21 cellular contexts compared by ENCODE assay signal in the genomic region with DNA sequence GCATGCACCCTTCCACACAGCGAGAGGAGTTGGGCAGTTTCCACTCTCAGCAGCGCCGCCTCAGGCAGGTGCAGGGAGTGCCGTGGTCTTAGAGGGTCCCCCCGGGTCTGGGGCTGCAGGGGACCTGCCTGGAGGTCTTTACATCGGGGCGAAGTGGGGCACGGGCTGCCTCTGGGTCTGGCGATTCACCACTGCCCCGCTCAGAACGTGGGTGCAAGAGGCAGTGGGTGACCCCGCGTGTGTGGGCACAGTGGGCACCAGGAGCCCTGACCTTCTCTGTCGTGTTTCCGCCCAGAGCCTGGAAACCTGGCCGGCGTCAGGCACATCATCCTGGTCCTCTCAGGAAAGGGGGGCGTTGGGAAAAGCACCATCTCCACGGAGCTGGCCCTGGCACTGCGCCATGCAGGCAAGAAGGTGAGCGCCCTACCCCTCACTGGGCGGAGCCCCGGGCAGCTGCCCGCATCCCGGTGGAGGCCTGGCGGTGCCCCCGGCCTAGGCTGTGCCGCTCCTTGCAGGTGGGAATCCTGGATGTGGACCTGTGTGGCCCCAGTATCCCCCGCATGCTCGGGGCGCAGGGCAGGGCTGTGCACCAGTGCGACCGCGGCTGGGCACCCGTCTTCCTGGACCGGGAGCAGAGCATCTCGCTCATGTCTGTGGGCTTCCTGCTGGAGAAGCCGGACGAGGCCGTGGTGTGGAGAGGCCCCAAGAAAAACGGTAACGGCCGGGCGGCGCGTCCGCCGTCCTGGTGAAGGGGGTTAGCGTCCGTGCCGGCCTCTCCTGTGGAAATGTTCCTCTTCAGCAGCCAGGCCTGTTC. TPM values are rescaled to one million over a fixed set of nuclear protein-coding genes. Genes with fewer than 3 reads are reported as not detected.
A peak's percentile ranks its signal among the peaks of the same experiment; 100 is the strongest.
DNase-seq lines count a peak whose midpoint lies in the region; ATAC-seq and TF ChIP-seq lines count a peak whose summit lies in the region.
"Had no signal": no experiment of that assay in that cellular context is flagged by ENCODE, and none has a peak within 500 bp of the region (broad histone marks: within the 10 kb centered on the region; RNA-seq: fewer than 3 reads in every experiment).

No MANE protein-coding gene starts in this region.

- H3K36me3 Mint-ChIP-seq in activated CD8-positive, alpha-beta memory T cell treated with anti-CD3 and anti-CD28 coated beads, Interleukin-2, amount 10 ng/mL, durations not matched to agents 7 days and 5 days = no peaks in the 10 kb centered on the region
- H3K36me3 Mint-ChIP-seq in activated B cell treated with CpG ODN at 0.5 μM for 24 hours (ENCODE audit: low read depth) = peaks cover 23% of the 10 kb centered on the region

- H3K27me3 ChIP-seq in left ventricle myocardium inferior (ENCODE audit: low read depth) = no peaks in the 10 kb centered on the region
- H3K27me3 ChIP-seq: cardiac muscle cell had no signal

- peaks cover 17% of the 10 kb centered on the region for H3K4me1 Mint-ChIP-seq in activated CD8-positive, alpha-beta memory T cell treated with anti-CD3 and anti-CD28 coated beads, Interleukin-2, amount 10 ng/mL, durations not matched to agents 7 days and 5 days
- H3K4me1 Mint-ChIP-seq in activated B cell treated with CpG ODN at 0.5 μM for 24 hours = peaks cover 20% of the 10 kb centered on the region

- no peak overlapping the region for H3K27ac Mint-ChIP-seq in activated CD8-positive, alpha-beta memory T cell treated with anti-CD3 and anti-CD28 coated beads, Interleukin-2, amount 10 ng/mL, durations not matched to agents 7 days and 5 days
- no peak overlapping the region for H3K27ac Mint-ChIP-seq in activated B cell treated with CpG ODN at 0.5 μM for 24 hours
- H3K27ac Mint-ChIP-seq: activated CD4-positive, alpha-beta memory T cell treated with anti-CD3 and anti-CD28 coated beads for 36 hours; activated T-cell treated with anti-CD3 and anti-CD28 coated beads, Interleukin-2, amount 50 U/mL, for 72 hours had no signal

- H3K36me3 ChIP-seq in left ventricle myocardium inferior = peaks cover 38% of the 10 kb centered on the region

- no peaks in the 10 kb centered on the region for H3K9me3 Mint-ChIP-seq in activated CD8-positive, alpha-beta memory T cell treated with anti-CD3 and anti-CD28 coated beads, Interleukin-2, amount 10 ng/mL, durations not matched to agents 7 days and 5 days (ENCODE audit: low read depth)
- H3K9me3 Mint-ChIP-seq in activated B cell treated with CpG ODN at 0.5 μM for 24 hours = no peaks in the 10 kb centered on the region
- H3K9me3 Mint-ChIP-seq: activated CD4-positive, alpha-beta memory T cell treated with anti-CD3 and anti-CD28 coated beads for 36 hours; activated T-cell treated with anti-CD3 and anti-CD28 coated beads, Interleukin-2, amount 50 U/mL, for 72 hours had no signal

- H3K4me1 ChIP-seq in left ventricle myocardium inferior = peaks cover 43% of the 10 kb centered on the region

- no peak overlapping the region for H3K4me3 ChIP-seq in left ventricle myocardium inferior
- H3K4me3 ChIP-seq: cardiac muscle cell, smooth muscle cell, thoracic aorta had no signal

- POLR2A ChIA-PET in activated B cell treated with CpG ODN at 0.5 μM for 24 hours (lab: Charles Lee) = interaction anchor here (0.6 kb wide), 1 partner anchor 49 kb away, joined by 4 read pairs; no protein-coding TSS in a partner anchor

- no peaks in the 10 kb centered on the region for H3K9me3 ChIP-seq in left ventricle myocardium inferior (replicated peaks)
- H3K9me3 ChIP-seq: thoracic aorta had no signal

- no peak overlapping the region for H3K27ac ChIP-seq in left ventricle myocardium inferior (replicated peaks)
- H3K27ac ChIP-seq: cardiac muscle cell, thoracic aorta had no signal

- ATAC-seq in activated CD8-positive, alpha-beta memory T cell treated with anti-CD3 and anti-CD28 coated beads, Interleukin-2, amount 10 ng/mL, durations not matched to agents 7 days and 5 days = no peak
- no peak for ATAC-seq in activated B cell treated with CpG ODN at 0.5 μM for 24 hours (ENCODE audit: low read depth)
- no peak for ATAC-seq in sciatic nerve
- ATAC-seq: activated T-cell treated with anti-CD3 and anti-CD28 coated beads, Interleukin-2, amount 50 U/mL, for 72 hours had no signal

- intact Hi-C loops in activated B cell treated with CpG ODN at 0.5 μM for 24 hours (cut with micrococcal nuclease) (no loop called here), left ventricle myocardium inferior (cut with micrococcal nuclease) (no loop called here), sciatic nerve (cut with DNase I) (no loop called here)

- H3K27me3 Mint-ChIP-seq in activated CD8-positive, alpha-beta memory T cell treated with anti-CD3 and anti-CD28 coated beads, Interleukin-2, amount 10 ng/mL, durations not matched to agents 7 days and 5 days = no peaks in the 10 kb centered on the region
- no peaks in the 10 kb centered on the region for H3K27me3 Mint-ChIP-seq in activated B cell treated with CpG ODN at 0.5 μM for 24 hours
- H3K27me3 Mint-ChIP-seq: activated CD4-positive, alpha-beta memory T cell treated with anti-CD3 and anti-CD28 coated beads for 36 hours had no signal

- CTCF ChIA-PET in activated CD8-positive, alpha-beta memory T cell treated with anti-CD3 and anti-CD28 coated beads, Interleukin-2, amount 10 ng/mL, durations not matched to agents 7 days and 5 days (lab: Charles Lee) = no interaction called here
- CTCF ChIA-PET in activated B cell treated with CpG ODN at 0.5 μM for 24 hours (lab: Charles Lee) = no interaction called here

- peak; percentile 12 for DNase-seq in activated CD8-positive, alpha-beta memory T cell treated with anti-CD3 and anti-CD28 coated beads, Interleukin-2, amount 50 U/mL, for 4 hours
- DNase-seq in activated CD8-positive, alpha-beta memory T cell treated with anti-CD3 and anti-CD28 coated beads, Interleukin-2, amount 10 ng/mL, durations not matched to agents 7 days and 5 days = no peak
- DNase-seq in activated B cell treated with CpG ODN at 0.5 μM for 24 hours (peak; percentile 13), left ventricle myocardium inferior (peak; percentile 13), sciatic nerve (ENCODE audit: low spot score) (peak; percentile 58), pons (ENCODE audit: low spot score) (no peak), occipital lobe (lab: John Stamatoyannopoulos, UW) (no peak), HCEC 1CT (no peak)
- DNase-seq: activated CD4-positive, alpha-beta memory T cell treated with anti-CD3 and anti-CD28 coated beads for 36 hours; C1 segment of cervical spinal cord; effector CD4-positive, alpha-beta T cell; NCI-H1694; NCI-H345 had no signal

- no peak overlapping the region for H3K4me3 Mint-ChIP-seq in activated CD8-positive, alpha-beta memory T cell treated with anti-CD3 and anti-CD28 coated beads, Interleukin-2, amount 10 ng/mL, durations not matched to agents 7 days and 5 days
- H3K4me3 Mint-ChIP-seq in activated B cell treated with CpG ODN at 0.5 μM for 24 hours = no peak overlapping the region
- H3K4me3 Mint-ChIP-seq: activated CD4-positive, alpha-beta memory T cell treated with anti-CD3 and anti-CD28 coated beads for 36 hours; activated T-cell treated with anti-CD3 and anti-CD28 coated beads, Interleukin-2, amount 50 U/mL, for 72 hours had no signal

- TF ChIP-seq CTCF in activated B cell treated with CpG ODN at 0.5 μM for 24 hours (IDR thresholded peaks at IDR 0.05) = no peak
- no peak for TF ChIP-seq CTCF in left ventricle myocardium inferior (IDR thresholded peaks at IDR 0.05; ENCODE audit: borderline replicate concordance)

RNA-seq across cellular contexts. Expression of a gene that starts 3.7 kb away (rescaled TPM):
- total RNA-seq in activated CD8-positive, alpha-beta memory T cell treated with anti-CD3 and anti-CD28 coated beads, Interleukin-2, amount 10 ng/mL, durations not matched to agents 7 days and 5 days = 10 to 100 TPM; 52.5 to 64.0 TPM
- 53.7 and 54.2 TPM in 2 replicates for total RNA-seq in activated B cell treated with CpG ODN at 0.5 μM for 24 hours
- 36.2 TPM for total RNA-seq in left ventricle myocardium inferior
- total RNA-seq in sciatic nerve = 28.0 TPM
- 37.9 TPM for total RNA-seq in occipital lobe

RNA-seq across cellular contexts. Expression of a gene that starts 4.1 kb away (rescaled TPM):
- 10 to 100 TPM; 35.7 to 36.5 TPM for total RNA-seq in activated CD8-positive, alpha-beta memory T cell treated with anti-CD3 and anti-CD28 coated beads, Interleukin-2, amount 10 ng/mL, durations not matched to agents 7 days and 5 days
- total RNA-seq in activated B cell treated with CpG ODN at 0.5 μM for 24 hours (36.4 and 40.3 TPM in 2 replicates), left ventricle myocardium inferior (36.8 TPM), sciatic nerve (35.3 TPM), occipital lobe (60.5 TPM)

RNA-seq across cellular contexts. Expression of a gene that starts 7.1 kb away (rescaled TPM):
- not detected for total RNA-seq in activated CD8-positive, alpha-beta memory T cell treated with anti-CD3 and anti-CD28 coated beads, Interleukin-2, amount 10 ng/mL, durations not matched to agents 7 days and 5 days
- total RNA-seq in activated B cell treated with CpG ODN at 0.5 μM for 24 hours = not detected in 2 replicates
- not detected for total RNA-seq in left ventricle myocardium inferior
- 0.22 TPM for total RNA-seq in sciatic nerve
- total RNA-seq in occipital lobe = not detected
- total RNA-seq: A673; activated CD4-positive, alpha-beta memory T cell treated with anti-CD3 and anti-CD28 coated beads for 36 hours; glomerular endothelial cell; lung microvascular endothelial cell; myocyte; smooth muscle cell had no signal

RNA-seq across cellular contexts. Expression of a gene that starts 13.5 kb away (rescaled TPM):
- 100 to 1,000 TPM; 134 to 154 TPM for total RNA-seq in activated CD8-positive, alpha-beta memory T cell treated with anti-CD3 and anti-CD28 coated beads, Interleukin-2, amount 10 ng/mL, durations not matched to agents 7 days and 5 days
- total RNA-seq in activated B cell treated with CpG ODN at 0.5 μM for 24 hours (60.9 and 65.1 TPM in 2 replicates), left ventricle myocardium inferior (78.0 TPM), sciatic nerve (42.7 TPM), occipital lobe (30.6 TPM)

RNA-seq across cellular contexts. Expression of a gene that starts 13.8 kb away (rescaled TPM):
- total RNA-seq in activated CD8-positive, alpha-beta memory T cell treated with anti-CD3 and anti-CD28 coated beads, Interleukin-2, amount 10 ng/mL, durations not matched to agents 7 days and 5 days = 10 to 100 TPM; 22.3 to 34.6 TPM
- total RNA-seq in activated B cell treated with CpG ODN at 0.5 μM for 24 hours (37.1 and 49.9 TPM in 2 replicates), left ventricle myocardium inferior (7.4 TPM), sciatic nerve (15.3 TPM), occipital lobe (6.9 TPM)

Comparison
In these comparisons a context has a peak if more than half of its experiments do, and no peak if none do; other contexts are left out.
1. DNase-seq: peak in activated CD8-positive, alpha-beta memory T cell treated with anti-CD3 and anti-CD28 coated beads, Interleukin-2, amount 50 U/mL, for 4 hours (single experiment), activated B cell treated with CpG ODN at 0.5 μM for 24 hours (single experiment), left ventricle myocardium inferior (single experiment) and sciatic nerve (single experiment); none in activated CD8-positive, alpha-beta memory T cell treated with anti-CD3 and anti-CD28 coated beads, Interleukin-2, amount 10 ng/mL, durations not matched to agents 7 days and 5 days (single experiment), pons (single experiment), occipital lobe (single experiment) and HCEC 1CT (single experiment).